In the genomic region with DNA sequence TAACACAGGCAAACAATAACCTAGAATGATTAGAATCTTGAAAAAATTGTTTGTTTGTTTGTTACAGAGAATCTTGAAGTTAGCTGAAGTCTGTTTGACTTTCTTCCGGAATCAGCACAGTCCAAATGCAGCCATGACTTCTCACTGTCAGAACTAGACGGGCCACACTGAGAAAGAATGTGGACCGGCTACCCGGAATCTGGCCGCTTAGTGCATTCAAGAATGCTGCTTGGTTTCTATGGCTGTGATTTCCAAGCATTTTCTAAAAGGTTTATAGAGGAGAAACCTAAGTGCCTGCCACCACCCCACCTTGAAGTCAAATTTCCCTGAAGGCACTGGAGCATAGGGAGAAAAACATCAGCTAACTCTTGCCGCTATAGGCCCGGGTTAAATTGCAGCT, we compare ENCODE assay signal across 34 cellular contexts.
"Had no signal": no experiment of that assay in that cellular context is flagged by ENCODE, and none has a peak within 500 bp of the region (broad histone marks: within the 10 kb centered on the region; RNA-seq: fewer than 3 reads in every experiment).

No MANE protein-coding gene starts in this region.

- H3K36me3 ChIP-seq: adrenal gland, brain microvascular endothelial cell, breast epithelium, WERI-Rb-1 had no signal

- H3K27ac Mint-ChIP-seq: activated CD4-positive, alpha-beta memory T cell treated with anti-CD3 and anti-CD28 coated beads, Interleukin-2, amount 10 ng/mL, durations not matched to agents 7 days and 5 days; activated CD4-positive, alpha-beta T cell treated with anti-CD3 and anti-CD28 coated beads for 36 hours; activated CD4-positive, alpha-beta T cell treated with anti-CD3 and anti-CD28 coated beads, Interleukin-2, amount 10 ng/mL, durations not matched to agents 7 days and 5 days; activated CD8-positive, alpha-beta memory T cell treated with anti-CD3 and anti-CD28 coated beads, Interleukin-2, amount 10 ng/mL, durations not matched to agents 7 days and 5 days; activated CD8-positive, alpha-beta T cell treated with anti-CD3 and anti-CD28 coated beads, Interleukin-2, amount 10 ng/mL, durations not matched to agents 7 days and 5 days; activated naive CD4-positive, alpha-beta T cell treated with anti-CD3 and anti-CD28 coated beads for 36 hours; activated naive CD4-positive, alpha-beta T cell treated with anti-CD3 and anti-CD28 coated beads, Interleukin-2, amount 50 U/mL, for 72 hours; activated naive CD8-positive, alpha-beta T cell treated with anti-CD3 and anti-CD28 coated beads for 36 hours; activated T-cell treated with anti-CD3 and anti-CD28 coated beads, Interleukin-2, amount 50 U/mL, for 24 hours; T-helper 1 cell treated with Interleukin-12 subunit alpha and Interleukin-12 subunit beta and Interleukin-4 antibody, amounts not matched to agents 30 μg/mL and 1 μg/mL, for 36 hours; T-helper 2 cell treated with Interferon-gamma antibody and Interleukin-4, amounts not matched to agents 5 μg/mL and 100 μg/mL, for 36 hours; WTC11 had no signal

- H3K27me3 Mint-ChIP-seq: activated CD4-positive, alpha-beta memory T cell treated with anti-CD3 and anti-CD28 coated beads, Interleukin-2, amount 10 ng/mL, durations not matched to agents 7 days and 5 days; activated CD4-positive, alpha-beta T cell treated with anti-CD3 and anti-CD28 coated beads for 36 hours; activated CD4-positive, alpha-beta T cell treated with anti-CD3 and anti-CD28 coated beads, Interleukin-2, amount 10 ng/mL, durations not matched to agents 7 days and 5 days; activated CD8-positive, alpha-beta memory T cell treated with anti-CD3 and anti-CD28 coated beads, Interleukin-2, amount 10 ng/mL, durations not matched to agents 7 days and 5 days; activated naive CD8-positive, alpha-beta T cell treated with anti-CD3 and anti-CD28 coated beads for 36 hours; activated T-cell treated with anti-CD3 and anti-CD28 coated beads, Interleukin-2, amount 50 U/mL, for 24 hours had no signal

- H3K36me3 Mint-ChIP-seq: activated CD8-positive, alpha-beta memory T cell treated with anti-CD3 and anti-CD28 coated beads, Interleukin-2, amount 10 ng/mL, durations not matched to agents 7 days and 5 days; activated naive CD4-positive, alpha-beta T cell treated with anti-CD3 and anti-CD28 coated beads, Interleukin-2, amount 50 U/mL, for 72 hours; activated naive CD8-positive, alpha-beta T cell treated with anti-CD3 and anti-CD28 coated beads for 36 hours; WTC11 had no signal

- H3K4me3 Mint-ChIP-seq: activated CD4-positive, alpha-beta memory T cell treated with anti-CD3 and anti-CD28 coated beads, Interleukin-2, amount 10 ng/mL, durations not matched to agents 7 days and 5 days; activated CD4-positive, alpha-beta T cell treated with anti-CD3 and anti-CD28 coated beads for 36 hours; activated CD4-positive, alpha-beta T cell treated with anti-CD3 and anti-CD28 coated beads, Interleukin-2, amount 10 ng/mL, durations not matched to agents 7 days and 5 days; activated CD8-positive, alpha-beta memory T cell treated with anti-CD3 and anti-CD28 coated beads, Interleukin-2, amount 10 ng/mL, durations not matched to agents 7 days and 5 days; activated CD8-positive, alpha-beta T cell treated with anti-CD3 and anti-CD28 coated beads, Interleukin-2, amount 10 ng/mL, durations not matched to agents 7 days and 5 days; activated naive CD4-positive, alpha-beta T cell treated with anti-CD3 and anti-CD28 coated beads for 36 hours; activated naive CD8-positive, alpha-beta T cell treated with anti-CD3 and anti-CD28 coated beads for 36 hours; activated T-cell treated with anti-CD3 and anti-CD28 coated beads, Interleukin-2, amount 50 U/mL, for 24 hours; T-helper 1 cell treated with Interleukin-12 subunit alpha and Interleukin-12 subunit beta and Interleukin-4 antibody, amounts not matched to agents 30 μg/mL and 1 μg/mL, for 36 hours; T-helper 2 cell treated with Interferon-gamma antibody and Interleukin-4, amounts not matched to agents 5 μg/mL and 100 μg/mL, for 36 hours; WTC11 had no signal

- DNase-seq: activated CD4-positive, alpha-beta memory T cell treated with anti-CD3 and anti-CD28 coated beads, Interleukin-2, amount 10 ng/mL, durations not matched to agents 7 days and 5 days; activated CD4-positive, alpha-beta T cell treated with anti-CD3 and anti-CD28 coated beads for 1 hour; activated CD4-positive, alpha-beta T cell treated with anti-CD3 and anti-CD28 coated beads for 36 hours; activated CD4-positive, alpha-beta T cell treated with anti-CD3 and anti-CD28 coated beads for 48 hours; activated CD4-positive, alpha-beta T cell treated with anti-CD3 and anti-CD28 coated beads, Interleukin-2, amount 10 ng/mL, durations not matched to agents 7 days and 5 days; activated CD4-positive, alpha-beta T cell treated with anti-CD3 and anti-CD28 coated beads, Interleukin-2, amount 50 U/mL, for 48 hours; activated CD4-positive, CD25-positive, alpha-beta regulatory T cell; activated CD8-positive, alpha-beta memory T cell treated with anti-CD3 and anti-CD28 coated beads for 24 hours; activated CD8-positive, alpha-beta memory T cell treated with anti-CD3 and anti-CD28 coated beads, Interleukin-2, amount 10 ng/mL, durations not matched to agents 7 days and 5 days; activated CD8-positive, alpha-beta memory T cell treated with anti-CD3 and anti-CD28 coated beads, Interleukin-2, amount 50 U/mL, for 48 hours; activated CD8-positive, alpha-beta T cell treated with anti-CD3 and anti-CD28 coated beads, Interleukin-2, amount 10 ng/mL, durations not matched to agents 7 days and 5 days; activated effector memory CD4-positive, alpha-beta T cell treated with anti-CD3 and anti-CD28 coated beads, Interleukin-2, amount 50 U/mL, for 16 hours; activated gamma-delta T cell treated with Interleukin-2 at 50 U/mL for 16 hours; activated naive CD4-positive, alpha-beta T cell; activated naive CD4-positive, alpha-beta T cell treated with anti-CD3 and anti-CD28 coated beads for 36 hours; activated naive CD4-positive, alpha-beta T cell treated with anti-CD3 and anti-CD28 coated beads, Interleukin-2, amount 50 U/mL, for 16 hours; activated naive CD8-positive, alpha-beta T cell treated with anti-CD3 and anti-CD28 coated beads for 36 hours; activated T-cell treated with anti-CD3 and anti-CD28 coated beads, Interleukin-2, amount 50 U/mL, for 24 hours; activated T-cell treated with anti-CD3 and anti-CD28 coated beads, Interleukin-2, amount 50 U/mL, for 48 hours; amniotic stem cell; aorta; brain microvascular endothelial cell; central memory CD4-positive, alpha-beta T cell; T-helper 1 cell; T-helper 2 cell; T-helper 9 cell; WERI-Rb-1 had no signal

- H3K27ac ChIP-seq: adrenal gland, body of pancreas, brain microvascular endothelial cell, breast epithelium, WERI-Rb-1 had no signal

- H3K27me3 ChIP-seq: adrenal gland, body of pancreas, brain microvascular endothelial cell, breast epithelium had no signal

- H3K4me3 ChIP-seq: adrenal gland, body of pancreas, breast epithelium had no signal

- H3K4me1 Mint-ChIP-seq: activated CD4-positive, alpha-beta T cell treated with anti-CD3 and anti-CD28 coated beads, Interleukin-2, amount 10 ng/mL, durations not matched to agents 7 days and 5 days had no signal

- H3K9me3 ChIP-seq: adrenal gland, body of pancreas, breast epithelium had no signal

- H3K4me1 ChIP-seq: breast epithelium had no signal

- H3K9me3 Mint-ChIP-seq: activated CD4-positive, alpha-beta memory T cell treated with anti-CD3 and anti-CD28 coated beads, Interleukin-2, amount 10 ng/mL, durations not matched to agents 7 days and 5 days; activated CD4-positive, alpha-beta T cell treated with anti-CD3 and anti-CD28 coated beads, Interleukin-2, amount 10 ng/mL, durations not matched to agents 7 days and 5 days; activated naive CD4-positive, alpha-beta T cell treated with anti-CD3 and anti-CD28 coated beads for 36 hours; activated naive CD4-positive, alpha-beta T cell treated with anti-CD3 and anti-CD28 coated beads, Interleukin-2, amount 50 U/mL, for 72 hours; activated naive CD8-positive, alpha-beta T cell treated with anti-CD3 and anti-CD28 coated beads for 36 hours; activated T-cell treated with anti-CD3 and anti-CD28 coated beads, Interleukin-2, amount 50 U/mL, for 24 hours; T-helper 1 cell treated with Interleukin-12 subunit alpha and Interleukin-12 subunit beta and Interleukin-4 antibody, amounts not matched to agents 30 μg/mL and 1 μg/mL, for 36 hours; T-helper 2 cell treated with Interferon-gamma antibody and Interleukin-4, amounts not matched to agents 5 μg/mL and 100 μg/mL, for 36 hours; WTC11 had no signal
